ENCODE assay signal across 14 cellular contexts in the genomic region with DNA sequence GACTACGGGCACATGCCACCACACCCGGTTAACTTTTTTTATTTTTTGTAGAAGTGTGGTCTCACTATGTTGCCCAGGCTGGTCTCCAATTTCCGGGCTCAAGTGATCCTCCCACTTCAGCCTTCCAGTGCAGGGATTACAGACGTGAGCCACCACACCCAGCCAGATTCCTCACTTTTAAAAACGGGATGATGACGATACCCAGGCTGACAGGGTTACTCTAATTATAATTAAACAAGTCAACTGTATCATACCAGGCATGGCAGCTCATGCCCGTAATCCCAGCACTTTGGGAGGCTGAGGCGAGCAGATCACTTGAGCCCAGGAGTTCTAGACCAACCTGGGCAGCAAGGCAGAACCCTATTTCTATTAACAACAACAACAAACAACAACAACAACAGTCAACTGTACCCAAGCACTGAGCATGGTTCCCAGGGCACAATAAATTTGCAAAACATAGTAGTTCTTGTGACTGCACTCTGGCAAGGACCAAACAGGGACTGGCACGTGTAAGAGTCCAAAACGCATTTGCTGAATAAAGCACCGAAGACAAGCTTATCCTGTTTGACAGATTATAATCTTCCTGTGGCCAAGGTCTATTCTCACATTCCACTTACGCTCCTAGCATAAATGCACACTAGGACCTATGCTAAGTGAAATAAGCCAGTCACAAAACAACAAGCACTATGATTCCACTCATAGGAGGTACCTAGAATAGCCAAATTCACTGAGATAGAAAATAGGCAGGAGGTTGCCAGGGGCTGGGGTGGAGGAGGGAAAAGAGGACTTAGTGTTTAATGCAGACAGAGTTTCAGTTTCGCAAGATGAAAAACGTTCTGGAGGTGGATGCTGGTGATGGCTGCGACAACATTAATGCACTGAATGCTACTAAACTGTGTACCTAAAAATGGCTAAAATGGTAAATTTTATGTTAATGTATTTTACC.
DNase-seq lines count a peak whose midpoint lies in the region; ATAC-seq and TF ChIP-seq lines count a peak whose summit lies in the region.
"Had no signal": no experiment of that assay in that cellular context is flagged by ENCODE, and none has a peak within 500 bp of the region (broad histone marks: within the 10 kb centered on the region; RNA-seq: fewer than 3 reads in every experiment).

No MANE protein-coding gene starts in this region.

- no peak overlapping the region for H3K4me2 ChIP-seq in osteoblast (ENCODE audit: insufficient read depth, low read length)

- POLR2A ChIA-PET in activated CD4-positive, alpha-beta memory T cell treated with anti-CD3 and anti-CD28 coated beads for 36 hours (lab: Charles Lee): no interaction called here

- H3K9me3 ChIP-seq in osteoblast (ENCODE audit: low read depth, low read length): no peaks in the 10 kb centered on the region

- CTCF ChIA-PET in activated CD4-positive, alpha-beta memory T cell treated with anti-CD3 and anti-CD28 coated beads for 36 hours (lab: Charles Lee): no interaction called here

- in situ Hi-C loops in Caki2 (cut with HindIII; ENCODE audit: low pct_unique_long_range_greater_than_20kb, low sequenced_read_pairs): no loop called here

- peaks cover 66% of the 10 kb centered on the region for H3K36me3 Mint-ChIP-seq in activated CD4-positive, alpha-beta memory T cell treated with anti-CD3 and anti-CD28 coated beads for 36 hours

- no peaks in the 10 kb centered on the region for H3K27me3 ChIP-seq in osteoblast (ENCODE audit: insufficient read depth, low read length)

- H3K27ac ChIP-seq in osteoblast (ENCODE audit: low read depth, low read length): peak overlapping the region; percentile 39
- H3K27ac ChIP-seq: VCaP had no signal

- H3K27ac Mint-ChIP-seq in activated CD4-positive, alpha-beta memory T cell treated with anti-CD3 and anti-CD28 coated beads for 36 hours: no peak overlapping the region
- H3K27ac Mint-ChIP-seq: activated T-cell treated with anti-CD3 and anti-CD28 coated beads, Interleukin-2, amount 50 U/mL, for 72 hours; endodermal cell had no signal

- intact Hi-C loops in activated CD4-positive, alpha-beta memory T cell treated with anti-CD3 and anti-CD28 coated beads for 36 hours (cut with micrococcal nuclease): no loop called here
- intact Hi-C loops in left colon (cut with DNase I, micrococcal nuclease): no loop called here

- no peak for TF ChIP-seq CTCF in osteoblast (IDR thresholded peaks at IDR 0.05; ENCODE audit: extremely low read depth, low read depth, low read length)

- no peaks in the 10 kb centered on the region for H3K27me3 Mint-ChIP-seq in activated CD4-positive, alpha-beta memory T cell treated with anti-CD3 and anti-CD28 coated beads for 36 hours

- H4K20me1 ChIP-seq in osteoblast (ENCODE audit: insufficient read depth, low read length): no peaks in the 10 kb centered on the region

- H3K4me3 Mint-ChIP-seq in activated CD4-positive, alpha-beta memory T cell treated with anti-CD3 and anti-CD28 coated beads for 36 hours: no peak overlapping the region
- H3K4me3 Mint-ChIP-seq: activated T-cell treated with anti-CD3 and anti-CD28 coated beads, Interleukin-2, amount 50 U/mL, for 72 hours; endodermal cell had no signal

- H3K79me2 ChIP-seq in osteoblast (ENCODE audit: insufficient read depth, low read length): no peaks in the 10 kb centered on the region

- DNase-seq in Caki2 (ENCODE audit: low read depth) (peak; percentile 52), osteoblast (ENCODE audit: insufficient read length, low spot score, missing footprints) (no peak), left colon (no peak)
- DNase-seq in activated CD4-positive, alpha-beta memory T cell treated with anti-CD3 and anti-CD28 coated beads for 36 hours: peak; percentile 36
- DNase-seq: activated T-cell treated with anti-CD3 and anti-CD28 coated beads, Interleukin-2, amount 50 U/mL, for 72 hours; KG1; NCI-H1930; NCI-H774; stimulated activated CD4-positive, alpha-beta T cell treated with anti-CD3 and anti-CD28 coated beads, Interleukin-2, amount 100 ng/mL, for 48 hours had no signal

- H3K4me1 ChIP-seq in osteoblast (ENCODE audit: insufficient read depth, low read length): peaks cover 36% of the 10 kb centered on the region

- ATAC-seq in GM21717 (IDR thresholded peaks at IDR 0.05; ENCODE audit: unreplicated experiment): peak; percentile 5
- no peak for ATAC-seq in GM21619 (IDR thresholded peaks at IDR 0.05; ENCODE audit: unreplicated experiment)
- ATAC-seq in left colon: no peak
- no peak for ATAC-seq in GM21529 (IDR thresholded peaks at IDR 0.05; ENCODE audit: unreplicated experiment)

- peaks cover 48% of the 10 kb centered on the region for H3K4me1 Mint-ChIP-seq in activated CD4-positive, alpha-beta memory T cell treated with anti-CD3 and anti-CD28 coated beads for 36 hours (ENCODE audit: low read depth)

- H3K9me3 Mint-ChIP-seq in activated CD4-positive, alpha-beta memory T cell treated with anti-CD3 and anti-CD28 coated beads for 36 hours: no peaks in the 10 kb centered on the region
- H3K9me3 Mint-ChIP-seq: activated T-cell treated with anti-CD3 and anti-CD28 coated beads, Interleukin-2, amount 50 U/mL, for 72 hours; endodermal cell had no signal

- no peak overlapping the region for H3K4me3 ChIP-seq in osteoblast (ENCODE audit: insufficient read depth, low read length)

- peaks cover 19% of the 10 kb centered on the region for H3K36me3 ChIP-seq in osteoblast (ENCODE audit: insufficient read depth, low read length)

- no peak overlapping the region for H2AFZ ChIP-seq in osteoblast (ENCODE audit: low read length)

Comparison
In these comparisons a context has a peak if more than half of its experiments do, and no peak if none do; other contexts are left out.
1. DNase-seq: peak in Caki2 (single experiment) and activated CD4-positive, alpha-beta memory T cell treated with anti-CD3 and anti-CD28 coated beads for 36 hours (single experiment); none in osteoblast (single experiment) and left colon (0 of 2).